22 cellular contexts compared by ENCODE assay signal in the genomic region with DNA sequence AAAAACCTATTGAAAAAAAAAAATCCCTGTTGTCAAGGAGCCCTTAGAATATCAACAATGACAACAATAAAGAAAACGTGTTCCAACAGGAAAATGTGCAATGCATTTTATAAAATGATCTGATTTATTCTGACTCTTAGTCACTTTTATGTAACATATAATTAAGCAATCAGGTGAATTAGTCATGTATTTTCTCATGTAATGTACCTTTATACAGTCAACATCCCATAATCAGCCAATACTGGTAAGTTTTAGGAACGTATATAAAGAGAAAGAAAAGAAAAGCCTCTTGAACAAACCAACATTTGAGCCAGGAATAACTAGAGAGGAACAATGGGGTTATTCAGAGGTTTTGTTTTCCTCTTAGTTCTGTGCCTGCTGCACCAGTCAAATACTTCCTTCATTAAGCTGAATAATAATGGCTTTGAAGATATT. TPM values are rescaled to one million over a fixed set of nuclear protein-coding genes. Genes with fewer than 3 reads are reported as not detected.
DNase-seq lines count a peak whose midpoint lies in the region; ATAC-seq, FAIRE-seq and TF ChIP-seq lines count a peak whose summit lies in the region.
"Had no signal": no experiment of that assay in that cellular context is flagged by ENCODE, and none has a peak within 500 bp of the region (broad histone marks: within the 10 kb centered on the region; RNA-seq: fewer than 3 reads in every experiment).

A gene with protein sequence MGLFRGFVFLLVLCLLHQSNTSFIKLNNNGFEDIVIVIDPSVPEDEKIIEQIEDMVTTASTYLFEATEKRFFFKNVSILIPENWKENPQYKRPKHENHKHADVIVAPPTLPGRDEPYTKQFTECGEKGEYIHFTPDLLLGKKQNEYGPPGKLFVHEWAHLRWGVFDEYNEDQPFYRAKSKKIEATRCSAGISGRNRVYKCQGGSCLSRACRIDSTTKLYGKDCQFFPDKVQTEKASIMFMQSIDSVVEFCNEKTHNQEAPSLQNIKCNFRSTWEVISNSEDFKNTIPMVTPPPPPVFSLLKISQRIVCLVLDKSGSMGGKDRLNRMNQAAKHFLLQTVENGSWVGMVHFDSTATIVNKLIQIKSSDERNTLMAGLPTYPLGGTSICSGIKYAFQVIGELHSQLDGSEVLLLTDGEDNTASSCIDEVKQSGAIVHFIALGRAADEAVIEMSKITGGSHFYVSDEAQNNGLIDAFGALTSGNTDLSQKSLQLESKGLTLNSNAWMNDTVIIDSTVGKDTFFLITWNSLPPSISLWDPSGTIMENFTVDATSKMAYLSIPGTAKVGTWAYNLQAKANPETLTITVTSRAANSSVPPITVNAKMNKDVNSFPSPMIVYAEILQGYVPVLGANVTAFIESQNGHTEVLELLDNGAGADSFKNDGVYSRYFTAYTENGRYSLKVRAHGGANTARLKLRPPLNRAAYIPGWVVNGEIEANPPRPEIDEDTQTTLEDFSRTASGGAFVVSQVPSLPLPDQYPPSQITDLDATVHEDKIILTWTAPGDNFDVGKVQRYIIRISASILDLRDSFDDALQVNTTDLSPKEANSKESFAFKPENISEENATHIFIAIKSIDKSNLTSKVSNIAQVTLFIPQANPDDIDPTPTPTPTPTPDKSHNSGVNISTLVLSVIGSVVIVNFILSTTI (plus strand): TSS at position 292 of the 435 bp plus-strand sequence. CDS start 42 bp downstream, at position 334.

- no peak for ATAC-seq in T-helper 17 cell
- no peak for ATAC-seq in GM21526 (IDR thresholded peaks at IDR 0.05; ENCODE audit: low FRiP score, unreplicated experiment)

- H3K4me1 ChIP-seq in suprapubic skin = no peaks in the 10 kb centered on the region
- H3K4me1 ChIP-seq: esophagus muscularis mucosa had no signal

- no peak within 1 kb of the TSS for H3K4me3 Mint-ChIP-seq in MCF 10A (ENCODE audit: unreplicated experiment)
- H3K4me3 Mint-ChIP-seq in T-helper 17 cell = no peak within 1 kb of the TSS
- H3K4me3 Mint-ChIP-seq: activated naive CD8-positive, alpha-beta T cell; dendritic cell treated with granulocyte-macrophage colony-stimulating factor and Interleukin-4, amounts not matched to agents 40 ng/mL and 50 ng/mL, for 4 days had no signal

- H3K27me3 Mint-ChIP-seq in MCF 10A (ENCODE audit: insufficient read depth, unreplicated experiment) = no peaks in the 10 kb centered on the region
- H3K27me3 Mint-ChIP-seq in T-helper 17 cell = peaks cover 15% of the 10 kb centered on the region
- H3K27me3 Mint-ChIP-seq: dendritic cell treated with granulocyte-macrophage colony-stimulating factor and Interleukin-4, amounts not matched to agents 40 ng/mL and 50 ng/mL, for 4 days; progenitor cell of endocrine pancreas had no signal

- TF ChIP-seq POLR2A in suprapubic skin (IDR thresholded peaks at IDR 0.05) = no peak

- H3K27ac ChIP-seq in suprapubic skin = peak within 1 kb of the TSS; percentile 20
- H3K27ac ChIP-seq: esophagus muscularis mucosa, SK-N-MC, thoracic aorta had no signal

- CTCF ChIA-PET in MCF 10A (lab: Yijun Ruan, JAX) = no interaction called here

- H3K36me3 ChIP-seq in suprapubic skin = no peaks in the 10 kb centered on the region
- H3K36me3 ChIP-seq: esophagus muscularis mucosa, thoracic aorta had no signal

- WGBS in suprapubic skin = 30% methylated on average over 2 of the region's 2 CpGs

- H3K27me3 ChIP-seq in suprapubic skin = no peaks in the 10 kb centered on the region
- H3K27me3 ChIP-seq: esophagus muscularis mucosa had no signal

- H3K27ac Mint-ChIP-seq in MCF 10A (ENCODE audit: low read depth, unreplicated experiment) = no peak within 1 kb of the TSS
- no peak within 1 kb of the TSS for H3K27ac Mint-ChIP-seq in T-helper 17 cell
- H3K27ac Mint-ChIP-seq: activated naive CD8-positive, alpha-beta T cell; dendritic cell treated with granulocyte-macrophage colony-stimulating factor and Interleukin-4, amounts not matched to agents 40 ng/mL and 50 ng/mL, for 4 days; progenitor cell of endocrine pancreas had no signal

- H3K9me3 ChIP-seq in suprapubic skin (no peaks in the 10 kb centered on the region), T-helper 17 cell (ENCODE audit: control insufficient read depth, low read length, poor library complexity, severe bottlenecking) (no peaks in the 10 kb centered on the region)
- H3K9me3 ChIP-seq: esophagus muscularis mucosa, thoracic aorta had no signal

- TF ChIP-seq CTCF in MCF 10A (IDR thresholded peaks at IDR 0.05; ENCODE audit: unreplicated experiment) (no peak), suprapubic skin (IDR thresholded peaks at IDR 0.05) (no peak)

- TF ChIP-seq EP300 in suprapubic skin (IDR thresholded peaks at IDR 0.05) = no peak

- H3K4me3 ChIP-seq in suprapubic skin = no peak within 1 kb of the TSS
- H3K4me3 ChIP-seq: esophagus muscularis mucosa, SK-N-MC, thoracic aorta had no signal

- intact Hi-C loops in MCF 10A (cut with micrococcal nuclease) = no loop called here

- FAIRE-seq in frontal cortex (lab: Jason Lieb, UNC) (peak; percentile 98), HTR-8/SVneo (lab: Jason Lieb, UNC) (no peak)
- FAIRE-seq: G401.6 had no signal

- POLR2A ChIA-PET in MCF 10A (lab: Yijun Ruan, JAX) = interaction anchor here (0.6 to 0.9 kb wide), 2 partner anchors 21 to 29 kb away, joined by 3 read pairs; no protein-coding TSS in a partner anchor

- H3K9me3 Mint-ChIP-seq in MCF 10A (ENCODE audit: unreplicated experiment) = no peaks in the 10 kb centered on the region

- H3K36me3 Mint-ChIP-seq in MCF 10A (ENCODE audit: insufficient read depth, unreplicated experiment) (peaks cover 6% of the 10 kb centered on the region), T-helper 17 cell (ENCODE audit: low read depth) (no peaks in the 10 kb centered on the region)
- H3K36me3 Mint-ChIP-seq: activated naive CD8-positive, alpha-beta T cell had no signal

- H3K4me1 Mint-ChIP-seq in MCF 10A (ENCODE audit: insufficient read depth, unreplicated experiment) = peaks cover 18% of the 10 kb centered on the region
- no peaks in the 10 kb centered on the region for H3K4me1 Mint-ChIP-seq in T-helper 17 cell

- DNase-seq in NCI-H2081 treated with DMSO at 0.1 percent for 48 hours (lab: John Stamatoyannopoulos, UW) = peak; percentile 30
- DNase-seq in MCF 10A (ENCODE audit: unreplicated experiment) = peak; percentile 79
- DNase-seq in frontal cortex (ENCODE audit: low spot score in 2 of 2) = peak in 1 of 2 donors; percentile 46
- no peak for DNase-seq in suprapubic skin (ENCODE audit: low spot score in 2 of 2)
- no peak for DNase-seq in T-helper 17 cell
- DNase-seq in HTR-8/SVneo (ENCODE audit: insufficient read length, low spot score) = no peak
- DNase-seq in activated CD4-positive, alpha-beta T cell treated with anti-CD3 and anti-CD28 coated beads for 48 hours = no peak
- DNase-seq: AML-193; NCI-H187; stimulated activated CD8-positive, alpha-beta memory T cell treated with anti-CD3 and anti-CD28 coated beads, Interleukin-4, amount 100 ng/mL, for 48 hours had no signal

- BruUV-seq in MCF 10A (replicated peaks; lab: Mats Ljungman, UMichigan) = no TSS peak

RNA-seq across cellular contexts. Expression of the gene that starts here (rescaled TPM):
- total RNA-seq in MCF 10A (2022) (not detected in 2 replicates), frontal cortex (not detected), suprapubic skin (1 to 10 TPM; 1.4 to 2.3 (median 1.6) TPM), T-helper 17 cell (not detected)
- total RNA-seq: LHCN-M2, lung microvascular endothelial cell, NCI-H460, OCI-LY7, progenitor cell of endocrine pancreas, thoracic aorta had no signal

Comparison
In these comparisons a context has a peak if more than half of its experiments do, and no peak if none do; other contexts are left out.
1. Peak in DNase-seq in MCF 10A; RNA of the gene not detected or under 1 TPM.